ENCODE assay signal across 8 cellular contexts in the genomic region with DNA sequence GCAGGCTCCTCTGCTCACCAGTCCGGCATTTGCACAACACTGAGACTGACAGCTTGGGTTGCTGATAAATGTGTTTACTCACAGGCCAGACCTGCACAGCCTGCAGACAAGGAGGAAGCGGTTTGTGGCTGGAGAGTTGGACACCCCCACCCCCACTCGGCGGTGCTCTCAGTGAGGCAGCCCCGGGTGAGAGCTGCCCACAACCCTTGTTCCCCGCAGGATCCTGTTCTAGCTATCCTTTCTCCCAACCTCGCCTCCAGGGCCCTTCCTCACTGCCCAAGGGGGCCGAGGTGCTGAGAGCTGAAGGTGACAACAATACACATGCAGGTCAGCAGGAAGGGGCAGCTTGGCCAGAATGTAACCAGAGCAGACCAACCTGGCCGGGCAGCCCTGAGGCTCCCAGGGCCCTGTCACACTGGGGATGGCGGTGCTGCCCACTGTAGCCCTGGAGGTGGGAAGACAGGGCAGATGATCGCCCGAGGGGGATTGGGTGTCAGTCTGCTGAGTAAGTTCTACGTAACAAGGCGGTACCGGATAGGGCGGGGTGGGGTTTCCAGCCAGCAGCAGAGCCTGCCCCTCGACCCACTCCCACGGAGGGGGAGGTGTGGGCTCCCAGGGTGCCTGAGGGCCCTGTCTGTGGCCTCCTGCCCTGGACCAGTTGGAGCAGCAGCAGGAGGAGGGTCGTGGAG. TPM values are rescaled to one million over a fixed set of nuclear protein-coding genes. Genes with fewer than 3 reads are reported as not detected.
DNase-seq lines count a peak whose midpoint lies in the region; ATAC-seq and TF ChIP-seq lines count a peak whose summit lies in the region.
"Had no signal": no experiment of that assay in that cellular context is flagged by ENCODE, and none has a peak within 500 bp of the region (broad histone marks: within the 10 kb centered on the region; RNA-seq: fewer than 3 reads in every experiment).

No MANE protein-coding gene starts in this region.

- POLR2A ChIA-PET in PC-9 (lab: Charles Lee; ENCODE audit: unreplicated experiment) = interaction anchor here (0.7 kb wide), 2 partner anchors 20 to 127 kb away, joined by 3 read pairs; no protein-coding TSS in a partner anchor

- no peaks in the 10 kb centered on the region for H3K36me3 ChIP-seq in PC-9 (ENCODE audit: low read depth)
- peaks cover 43% of the 10 kb centered on the region for H3K36me3 ChIP-seq in lower lobe of right lung

- TF ChIP-seq CTCF in PC-9 (conservative IDR thresholded peaks at IDR 0.05) = no peak
- TF ChIP-seq CTCF in lower lobe of right lung (IDR thresholded peaks at IDR 0.05) = no peak

- H3K27me3 ChIP-seq in PC-9 (ENCODE audit: insufficient read depth, low read depth) (no peaks in the 10 kb centered on the region), lower lobe of right lung (ENCODE audit: low read depth) (peaks cover 18% of the 10 kb centered on the region)

- peak; percentile 88 to 91 for DNase-seq in PC-9
- DNase-seq in amniotic epithelial cell (ENCODE audit: low read depth) = peak; percentile 97
- DNase-seq in lower lobe of right lung = peak; percentile 83
- DNase-seq in retina = no peak
- no peak for DNase-seq in DMS 273 treated with DMSO at 0.1 percent for 48 hours (lab: John Stamatoyannopoulos, UW)

- peak overlapping the region; percentile 89 for H3K27ac ChIP-seq in PC-9
- H3K27ac ChIP-seq in lower lobe of right lung = peak overlapping the region; percentile 81

- H3K9me3 ChIP-seq in PC-9 (ENCODE audit: insufficient read depth, low read depth) = no peaks in the 10 kb centered on the region
- H3K9me3 ChIP-seq in lower lobe of right lung = no peaks in the 10 kb centered on the region

- peak overlapping the region; percentile 28; the same call in 1 of the 2 replicates for H3K4me3 ChIP-seq in PC-9
- H3K4me3 ChIP-seq in lower lobe of right lung = peak overlapping the region; percentile 19

- H3K4me1 ChIP-seq in PC-9 (replicated peaks; ENCODE audit: insufficient read depth) (peaks cover 49% of the 10 kb centered on the region), lower lobe of right lung (peaks cover 46% of the 10 kb centered on the region)

- H4K20me1 ChIP-seq in PC-9 (ENCODE audit: insufficient read depth) = no peaks in the 10 kb centered on the region

- CTCF ChIA-PET in PC-9 (lab: Charles Lee) = no interaction called here

- H3F3A ChIP-seq in PC-9 (ENCODE audit: insufficient read depth, low read depth) = peaks cover 33% of the 10 kb centered on the region

- H3K9me2 ChIP-seq in PC-9 (ENCODE audit: insufficient read depth) = no peaks in the 10 kb centered on the region

- BruUV-seq in PC-9 (replicated peaks; lab: Mats Ljungman, UMichigan) = no TSS peak

- H3K79me2 ChIP-seq in PC-9 (ENCODE audit: low read depth) = 0 out of 2 replicates have a peak, but pooled peaks cover 5% of the 10 kb centered on the region

- intact Hi-C loops in PC-9 (cut with micrococcal nuclease; ENCODE audit: unreplicated experiment) = loop anchor here (1.0 kb wide), 2 partner anchors 15 to 19 kb away; no protein-coding TSS in a partner anchor
- intact Hi-C loops in lower lobe of right lung (cut with DNase I) = no loop called here

- peak; percentile 36 for ATAC-seq in GM18870 (IDR thresholded peaks at IDR 0.05; ENCODE audit: unreplicated experiment)
- peak; percentile 49 for ATAC-seq in HG02938 (IDR thresholded peaks at IDR 0.05; ENCODE audit: unreplicated experiment)
- ATAC-seq in lower lobe of right lung = peak; percentile 42 to 65

- peak overlapping the region; percentile 89 for H3K4me2 ChIP-seq in PC-9

- no peak overlapping the region for H2AFZ ChIP-seq in PC-9

RNA-seq across cellular contexts. Expression of a gene that starts 2.1 kb away (rescaled TPM):
- total RNA-seq in PC-9 (2021) (18.3 and 31.5 TPM in 2 replicates), lower lobe of right lung (18.7 TPM)

RNA-seq across cellular contexts. Expression of a gene that starts 30.0 kb away (rescaled TPM):
- total RNA-seq in PC-9 (2021) = 40.7 and 52.8 TPM in 2 replicates
- total RNA-seq in lower lobe of right lung = 54.5 TPM

RNA-seq across cellular contexts. Expression of a gene that starts 30.0 kb away (rescaled TPM):
- 40.1 and 44.7 TPM in 2 replicates for total RNA-seq in PC-9 (2021)
- total RNA-seq in lower lobe of right lung = 44.8 TPM

RNA-seq across cellular contexts. Expression of a gene that starts 41.1 kb away (rescaled TPM):
- not detected in 2 replicates for total RNA-seq in PC-9 (2021)
- total RNA-seq in lower lobe of right lung = 4.5 TPM
- total RNA-seq: activated CD8-positive, alpha-beta memory T cell treated with anti-CD3 and anti-CD28 coated beads for 36 hours had no signal

RNA-seq across cellular contexts. Expression of a gene that starts 48.7 kb away (rescaled TPM):
- total RNA-seq in PC-9 (2021) = not detected in 2 replicates
- not detected for total RNA-seq in lower lobe of right lung
- total RNA-seq: activated CD8-positive, alpha-beta memory T cell treated with anti-CD3 and anti-CD28 coated beads for 36 hours had no signal

Comparison
In these comparisons a context has a peak if more than half of its experiments do, and no peak if none do; other contexts are left out.
1. DNase-seq: peak in PC-9 (2 of 2), amniotic epithelial cell (single experiment) and lower lobe of right lung (single experiment); none in retina (single experiment) and DMS 273 treated with DMSO at 0.1 percent for 48 hours (single experiment).
2. Peak in every context shown above with its lines, with median percentiles within 50 percentile points of each other: ATAC-seq.